Comparison of ENCODE assay signal across 22 cellular contexts in the genomic region with DNA sequence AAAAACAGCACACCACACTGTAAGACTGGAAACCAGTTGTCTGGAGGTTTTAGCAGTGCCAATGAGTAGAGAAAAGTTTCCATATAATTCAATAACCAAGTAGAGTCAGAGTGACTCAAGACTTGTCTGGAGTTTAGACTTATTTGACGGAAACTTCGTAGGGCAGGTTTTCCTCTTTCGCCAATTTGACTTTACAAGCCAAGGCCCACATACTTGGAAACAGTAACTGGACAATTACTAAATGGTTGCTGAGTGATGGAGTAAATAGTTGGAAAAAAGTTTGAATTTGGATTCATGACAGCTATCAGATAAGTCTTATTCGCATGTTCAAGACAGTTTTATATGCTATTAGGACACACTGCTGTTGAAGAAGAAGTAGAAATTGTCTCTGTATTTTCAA. TPM values are rescaled to one million over a fixed set of nuclear protein-coding genes. Genes with fewer than 3 reads are reported as not detected.
"Had no signal": no experiment of that assay in that cellular context is flagged by ENCODE, and none has a peak within 500 bp of the region (broad histone marks: within the 10 kb centered on the region; RNA-seq: fewer than 3 reads in every experiment).

No MANE protein-coding gene starts in this region.

- ATAC-seq: pancreas; stimulated activated memory B cell treated with anti-CD40 and anti-IgM and Interleukin-4, amounts not matched to agents 10 μg/mL and 1 μg/mL and 100 μg/mL, for 72 hours had no signal

- H3K4me1 Mint-ChIP-seq: central memory CD8-positive, alpha-beta T cell; memory B cell; neural progenitor cell; stimulated activated memory B cell treated with anti-CD40 and anti-IgM and Interleukin-4, amounts not matched to agents 10 μg/mL and 1 μg/mL and 100 μg/mL, for 72 hours had no signal

- H3K9me3 Mint-ChIP-seq: central memory CD8-positive, alpha-beta T cell; memory B cell; naive B cell; neural progenitor cell; stimulated activated memory B cell treated with anti-CD40 and anti-IgM and Interleukin-4, amounts not matched to agents 10 μg/mL and 1 μg/mL and 100 μg/mL, for 72 hours; T-helper 2 cell treated with Interferon-gamma antibody and Interleukin-4, amounts not matched to agents 5 μg/mL and 100 μg/mL, for 36 hours had no signal

- H3K4me3 Mint-ChIP-seq: activated naive CD8-positive, alpha-beta T cell; central memory CD8-positive, alpha-beta T cell; memory B cell; naive B cell; neural progenitor cell; stimulated activated memory B cell treated with anti-CD40 and anti-IgM and Interleukin-4, amounts not matched to agents 10 μg/mL and 1 μg/mL and 100 μg/mL, for 72 hours; T-helper 2 cell treated with Interferon-gamma antibody and Interleukin-4, amounts not matched to agents 5 μg/mL and 100 μg/mL, for 36 hours had no signal

- H3K27ac Mint-ChIP-seq: activated naive CD8-positive, alpha-beta T cell; memory B cell; naive B cell; neural progenitor cell; stimulated activated memory B cell treated with anti-CD40 and anti-IgM and Interleukin-4, amounts not matched to agents 10 μg/mL and 1 μg/mL and 100 μg/mL, for 72 hours; T-helper 2 cell treated with Interferon-gamma antibody and Interleukin-4, amounts not matched to agents 5 μg/mL and 100 μg/mL, for 36 hours had no signal

- H3K27me3 Mint-ChIP-seq: stimulated activated memory B cell treated with anti-CD40 and anti-IgM and Interleukin-4, amounts not matched to agents 10 μg/mL and 1 μg/mL and 100 μg/mL, for 72 hours had no signal

- H3K36me3 Mint-ChIP-seq: activated naive CD8-positive, alpha-beta T cell; memory B cell; naive B cell; neural progenitor cell; stimulated activated memory B cell treated with anti-CD40 and anti-IgM and Interleukin-4, amounts not matched to agents 10 μg/mL and 1 μg/mL and 100 μg/mL, for 72 hours had no signal

- H3K4me3 ChIP-seq: coronary artery, heart right ventricle, mucosa of descending colon, neural progenitor cell, pancreas, sigmoid colon, spleen had no signal

- DNase-seq: activated CD4-positive, alpha-beta T cell treated with anti-CD3 and anti-CD28 coated beads, Interleukin-2, amount 50 U/mL, for 48 hours; brain microvascular endothelial cell; heart right ventricle; mucosa of descending colon; naive B cell; pancreas; sigmoid colon; spleen; stimulated activated CD4-positive, alpha-beta T cell treated with anti-CD3 and anti-CD28 coated beads, Interleukin-4, amount 100 ng/mL, for 4 hours; SW 1271 had no signal

RNA-seq across cellular contexts. Expression of gene CTAGE9, which starts 48.1 kb away (rescaled TPM):
- total RNA-seq: epithelial cell of proximal tubule, heart right ventricle, kidney epithelial cell, liver, mucosa of descending colon, pancreas, pulmonary artery endothelial cell, sigmoid colon, spleen, ureter had no signal

RNA-seq across cellular contexts. Expression of gene OR2A4, which starts 57.7 kb away (rescaled TPM):
- total RNA-seq: epithelial cell of proximal tubule, heart right ventricle, kidney epithelial cell, mucosa of descending colon, pancreas, pulmonary artery endothelial cell, spleen, ureter had no signal
